ENCODE assay signal across 27 cellular contexts in the genomic region with DNA sequence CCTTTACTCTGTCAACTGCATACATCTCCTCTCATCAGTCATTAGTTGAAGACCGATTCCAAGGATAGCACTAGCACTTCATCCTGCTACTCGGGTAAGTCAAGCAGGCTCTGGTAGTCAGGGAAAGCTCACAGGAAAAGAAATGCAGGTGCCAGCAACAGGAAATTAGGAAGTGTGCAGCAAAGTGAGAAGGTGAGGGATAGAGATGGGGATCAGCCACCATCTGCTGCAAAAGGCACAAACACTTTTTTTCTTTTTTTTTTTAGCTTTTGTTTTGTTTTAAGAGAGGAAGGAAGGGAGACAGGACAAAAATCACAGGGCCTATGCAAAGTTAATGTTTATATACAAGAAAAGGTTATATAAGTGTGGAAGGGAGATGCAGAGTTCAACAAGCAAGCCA. TPM values are rescaled to one million over a fixed set of nuclear protein-coding genes. Genes with fewer than 3 reads are reported as not detected.
DNase-seq lines count a peak whose midpoint lies in the region; ATAC-seq, FAIRE-seq and TF ChIP-seq lines count a peak whose summit lies in the region.
"Had no signal": no experiment of that assay in that cellular context is flagged by ENCODE, and none has a peak within 500 bp of the region (broad histone marks: within the 10 kb centered on the region; RNA-seq: fewer than 3 reads in every experiment).

No MANE protein-coding gene starts in this region.

- POLR2A ChIA-PET in activated B cell treated with CpG ODN at 0.5 μM for 24 hours (lab: Charles Lee), result interaction anchor here (1.1 to 4.4 kb wide), 2 partner anchors 10 to 20 kb away, joined by 4 to 68 read pairs; a partner anchor contains a TSS
- POLR2A ChIA-PET in endothelial cell of umbilical vein (lab: Charles Lee), result interaction anchor here (0.8 kb wide), 1 partner anchor 157 kb away, joined by 3 read pairs; no protein-coding TSS in a partner anchor
- POLR2A ChIA-PET in PC-9 (lab: Charles Lee; ENCODE audit: unreplicated experiment), result interaction anchor here (0.6 kb wide), 1 partner anchor 301 kb away, joined by 4 read pairs; no protein-coding TSS in a partner anchor

- peaks cover 48% of the 10 kb centered on the region for H3K4me1 ChIP-seq in DOHH2 (ENCODE audit: control insufficient read depth, low read length)
- no peaks in the 10 kb centered on the region for H3K4me1 ChIP-seq in endothelial cell of umbilical vein (ENCODE audit: control insufficient read depth, extremely low read depth, insufficient read depth, low read length)
- no peaks in the 10 kb centered on the region for H3K4me1 ChIP-seq in PC-9 (replicated peaks; ENCODE audit: insufficient read depth)
- H3K4me1 ChIP-seq in left ventricle myocardium inferior, result peaks cover 12% of the 10 kb centered on the region
- H3K4me1 ChIP-seq: Caco-2 had no signal

- H3K27me3 ChIP-seq in DOHH2 (ENCODE audit: control insufficient read depth, low read length) (no peaks in the 10 kb centered on the region), endothelial cell of umbilical vein (ENCODE audit: control insufficient read depth in 2 of 2, insufficient read depth in 2 of 2, low read length in 2 of 2) (no peaks in the 10 kb centered on the region), PC-9 (ENCODE audit: insufficient read depth, low read depth) (no peaks in the 10 kb centered on the region), left ventricle myocardium inferior (ENCODE audit: low read depth) (no peaks in the 10 kb centered on the region)
- H3K27me3 ChIP-seq: BLaER1 treated with 17β-estradiol and CSF1 and Interleukin-3, amounts not matched to agents 10 nM and 100 nM had no signal

- no peaks in the 10 kb centered on the region for H3K9me2 ChIP-seq in DOHH2 (replicated peaks; ENCODE audit: control insufficient read depth, low read length)
- H3K9me2 ChIP-seq in PC-9 (ENCODE audit: insufficient read depth), result no peaks in the 10 kb centered on the region
- H3K9me2 ChIP-seq: SK-N-SH had no signal

- TF ChIP-seq CTCF in DOHH2 (IDR thresholded peaks at IDR 0.05; ENCODE audit: low read depth, low read length, poor library complexity, severe bottlenecking), result no peak
- no peak for TF ChIP-seq CTCF in activated B cell treated with CpG ODN at 0.5 μM for 24 hours (IDR thresholded peaks at IDR 0.05)
- no peak for TF ChIP-seq CTCF in endothelial cell of umbilical vein (IDR thresholded peaks at IDR 0.05; ENCODE audit: extremely low read depth in 1 of 2, insufficient read depth in 1 of 2, low read depth in 1 of 2, low read length in 2 of 2)
- no peak for TF ChIP-seq CTCF in PC-9 (conservative IDR thresholded peaks at IDR 0.05)
- TF ChIP-seq CTCF in left ventricle myocardium inferior (IDR thresholded peaks at IDR 0.05; ENCODE audit: borderline replicate concordance), result no peak

- no peak for DNase-seq in activated B cell treated with CpG ODN at 0.5 μM for 24 hours
- DNase-seq in endothelial cell of umbilical vein (ENCODE audit: low read depth, low spot score), result peak; percentile 89
- no peak for DNase-seq in stimulated activated naive B cell treated with anti-CD40 and anti-IgM and Interleukin-4, amounts not matched to agents 10 μg/mL and 1 μg/mL and 100 μg/mL, for 72 hours
- no peak for DNase-seq in PC-9
- DNase-seq in posterior vena cava (ENCODE audit: low spot score), result no peak
- DNase-seq in left ventricle myocardium inferior, result no peak
- DNase-seq: Caco-2; CD8-positive, alpha-beta T cell; DMS79; GF-D8; IMR-90; MM.1S; NCI-H1092; NCI-H1417 treated with DMSO at 0.1 percent for 48 hours; NCI-H1694 treated with DMSO at 0.1 percent for 48 hours; NCI-H2081; NCI-H446; NCI-H774; SK-N-SH had no signal

- no peak for TF ChIP-seq POLR2A in endothelial cell of umbilical vein (IDR thresholded peaks at IDR 0.05; ENCODE audit: low read depth, low read length)

- H2AFZ ChIP-seq in endothelial cell of umbilical vein (ENCODE audit: low read depth, low read length) (no peak overlapping the region), PC-9 (no peak overlapping the region)

- H3K4me3 ChIP-seq in DOHH2 (ENCODE audit: low read length) (no peak overlapping the region), endothelial cell of umbilical vein (replicated peaks in 1 of 3; ENCODE audit: insufficient read depth in 1 of 3, low read depth in 1 of 3, low read length in 3 of 3) (no peak overlapping the region), PC-9 (no peak overlapping the region), left ventricle myocardium inferior (no peak overlapping the region)
- H3K4me3 ChIP-seq: BLaER1 treated with 17β-estradiol and CSF1 and Interleukin-3, amounts not matched to agents 10 nM and 100 nM had no signal

- no TSS peak for BruUV-seq in endothelial cell of umbilical vein (replicated peaks; lab: Mats Ljungman, UMichigan)
- no TSS peak for BruUV-seq in PC-9 (replicated peaks; lab: Mats Ljungman, UMichigan)

- dilution Hi-C loops in endothelial cell of umbilical vein (cut with MboI; ENCODE audit: extremely low pct_ligation_motif_present, low sequenced_read_pairs), result no loop called here

- H3F3A ChIP-seq in DOHH2 (ENCODE audit: control insufficient read depth, insufficient read depth) (no peaks in the 10 kb centered on the region), PC-9 (ENCODE audit: insufficient read depth, low read depth) (no peaks in the 10 kb centered on the region)

- intact Hi-C loops in activated B cell treated with CpG ODN at 0.5 μM for 24 hours (cut with micrococcal nuclease) (no loop called here), endothelial cell of umbilical vein (cut with micrococcal nuclease) (no loop called here), PC-9 (cut with micrococcal nuclease; ENCODE audit: unreplicated experiment) (no loop called here), posterior vena cava (cut with DNase I) (no loop called here), left ventricle myocardium inferior (cut with micrococcal nuclease) (no loop called here)

- no peaks in the 10 kb centered on the region; the same call in 1 of the 2 replicates for H3K9me3 ChIP-seq in DOHH2 (ENCODE audit: control insufficient read depth, insufficient read depth, low read length)
- H3K9me3 ChIP-seq in endothelial cell of umbilical vein (replicated peaks; ENCODE audit: control insufficient read depth, insufficient read depth, low read length), result no peaks in the 10 kb centered on the region
- H3K9me3 ChIP-seq in PC-9 (ENCODE audit: insufficient read depth, low read depth), result no peaks in the 10 kb centered on the region; the same call in 1 of the 2 replicates
- H3K9me3 ChIP-seq in left ventricle myocardium inferior (replicated peaks), result peaks cover 12% of the 10 kb centered on the region

- peaks cover 2% of the 10 kb centered on the region for H3K9me3 Mint-ChIP-seq in activated B cell treated with CpG ODN at 0.5 μM for 24 hours
- peaks cover 4 to 5% of the 10 kb centered on the region in 2 donors for H3K9me3 Mint-ChIP-seq in stimulated activated naive B cell treated with anti-CD40 and anti-IgM and Interleukin-4, amounts not matched to agents 10 μg/mL and 1 μg/mL and 100 μg/mL, for 72 hours

- H3K27me3 Mint-ChIP-seq in activated B cell treated with CpG ODN at 0.5 μM for 24 hours, result no peaks in the 10 kb centered on the region
- no peaks in the 10 kb centered on the region for H3K27me3 Mint-ChIP-seq in stimulated activated naive B cell treated with anti-CD40 and anti-IgM and Interleukin-4, amounts not matched to agents 10 μg/mL and 1 μg/mL and 100 μg/mL, for 72 hours

- no peaks in the 10 kb centered on the region for H4K20me1 ChIP-seq in DOHH2 (ENCODE audit: control insufficient read depth, insufficient read depth, low read depth, low read length)
- H4K20me1 ChIP-seq in endothelial cell of umbilical vein (replicated peaks; ENCODE audit: control insufficient read depth, extremely low read depth, insufficient read depth, low read length), result no peaks in the 10 kb centered on the region
- no peaks in the 10 kb centered on the region for H4K20me1 ChIP-seq in PC-9 (ENCODE audit: insufficient read depth)
- H4K20me1 ChIP-seq: BLaER1 treated with 17β-estradiol and CSF1 and Interleukin-3, amounts not matched to agents 10 nM and 100 nM had no signal

- no peaks in the 10 kb centered on the region for H3K9me1 ChIP-seq in endothelial cell of umbilical vein (replicated peaks; ENCODE audit: control insufficient read depth, extremely low read depth, insufficient read depth, low read length)

- H3K4me3 Mint-ChIP-seq in activated B cell treated with CpG ODN at 0.5 μM for 24 hours, result peak overlapping the region; percentile 3
- peak overlapping the region; percentile 33 to 50 for H3K4me3 Mint-ChIP-seq in stimulated activated naive B cell treated with anti-CD40 and anti-IgM and Interleukin-4, amounts not matched to agents 10 μg/mL and 1 μg/mL and 100 μg/mL, for 72 hours
- H3K4me3 Mint-ChIP-seq: CD8-positive, alpha-beta T cell had no signal

- H3K79me2 ChIP-seq in DOHH2 (ENCODE audit: control insufficient read depth, low read length) (no peaks in the 10 kb centered on the region), endothelial cell of umbilical vein (ENCODE audit: control insufficient read depth, insufficient read depth, low read length) (no peaks in the 10 kb centered on the region), PC-9 (ENCODE audit: low read depth) (no peaks in the 10 kb centered on the region)

- CTCF ChIA-PET in activated B cell treated with CpG ODN at 0.5 μM for 24 hours (lab: Charles Lee) (interaction anchor here (0.8 to 1.4 kb wide), 5 partner anchors 10 to 397 kb away, joined by 3 to 5 read pairs (median 3); a partner anchor contains a TSS), endothelial cell of umbilical vein (lab: Charles Lee) (interaction anchor here (1.2 kb wide), 2 partner anchors 9 to 175 kb away, joined by 3 to 4 read pairs; a partner anchor contains a TSS), PC-9 (lab: Charles Lee) (no interaction called here)

- no peak overlapping the region for H3K27ac ChIP-seq in DOHH2 (ENCODE audit: low read depth, low read length)
- H3K27ac ChIP-seq in endothelial cell of umbilical vein (ENCODE audit: insufficient read depth, low read depth, low read length), result no peak overlapping the region
- H3K27ac ChIP-seq in PC-9, result no peak overlapping the region
- no peak overlapping the region for H3K27ac ChIP-seq in left ventricle myocardium inferior (replicated peaks)
- H3K27ac ChIP-seq: BLaER1 treated with 17β-estradiol and CSF1 and Interleukin-3, amounts not matched to agents 10 nM and 100 nM; KMS-11 had no signal

- H3K36me3 ChIP-seq in DOHH2 (ENCODE audit: control insufficient read depth, low read length) (no peaks in the 10 kb centered on the region; the same call in 1 of the 2 replicates), endothelial cell of umbilical vein (ENCODE audit: control insufficient read depth in 2 of 2, extremely low read depth in 1 of 2, insufficient read depth in 2 of 2, low read length in 2 of 2) (no peaks in the 10 kb centered on the region), PC-9 (ENCODE audit: low read depth) (no peaks in the 10 kb centered on the region), left ventricle myocardium inferior (no peaks in the 10 kb centered on the region)
- H3K36me3 ChIP-seq: BLaER1 treated with 17β-estradiol and CSF1 and Interleukin-3, amounts not matched to agents 10 nM and 100 nM had no signal

- peaks cover 5% of the 10 kb centered on the region for H3K36me3 Mint-ChIP-seq in activated B cell treated with CpG ODN at 0.5 μM for 24 hours (ENCODE audit: low read depth)
- peaks cover 10 to 14% of the 10 kb centered on the region in 2 donors for H3K36me3 Mint-ChIP-seq in stimulated activated naive B cell treated with anti-CD40 and anti-IgM and Interleukin-4, amounts not matched to agents 10 μg/mL and 1 μg/mL and 100 μg/mL, for 72 hours

- peaks cover 80% of the 10 kb centered on the region for H3K4me1 Mint-ChIP-seq in activated B cell treated with CpG ODN at 0.5 μM for 24 hours
- peaks cover 44 to 68% of the 10 kb centered on the region in 2 donors for H3K4me1 Mint-ChIP-seq in stimulated activated naive B cell treated with anti-CD40 and anti-IgM and Interleukin-4, amounts not matched to agents 10 μg/mL and 1 μg/mL and 100 μg/mL, for 72 hours

- no peak overlapping the region for H3K9ac ChIP-seq in endothelial cell of umbilical vein (replicated peaks; ENCODE audit: extremely low read depth, insufficient read depth, low read length)
- H3K9ac ChIP-seq: BLaER1 treated with 17β-estradiol and CSF1 and Interleukin-3, amounts not matched to agents 10 nM and 100 nM; KMS-11; SK-N-SH had no signal

- peak overlapping the region; percentile 84 for H3K27ac Mint-ChIP-seq in activated B cell treated with CpG ODN at 0.5 μM for 24 hours
- H3K27ac Mint-ChIP-seq in stimulated activated naive B cell treated with anti-CD40 and anti-IgM and Interleukin-4, amounts not matched to agents 10 μg/mL and 1 μg/mL and 100 μg/mL, for 72 hours, result peak overlapping the region; percentile 86
- H3K27ac Mint-ChIP-seq: CD8-positive, alpha-beta T cell had no signal

- ATAC-seq in activated B cell treated with CpG ODN at 0.5 μM for 24 hours (ENCODE audit: low read depth), result no peak
- no peak for ATAC-seq in stimulated activated naive B cell treated with anti-CD40 and anti-IgM and Interleukin-4, amounts not matched to agents 10 μg/mL and 1 μg/mL and 100 μg/mL, for 72 hours (replicated peaks)
- ATAC-seq: CD8-positive, alpha-beta T cell; HCT116 had no signal

- FAIRE-seq in endothelial cell of umbilical vein (lab: Jason Lieb, UNC), result peak; percentile 73
- FAIRE-seq: A204.1, GM12891 had no signal

- H3K4me2 ChIP-seq in DOHH2 (ENCODE audit: low read length), result 0 out of 2 replicates have a peak overlapping the region, but pooled peaks have one; percentile 29
- H3K4me2 ChIP-seq in endothelial cell of umbilical vein (ENCODE audit: insufficient read depth, low read length), result no peak overlapping the region
- H3K4me2 ChIP-seq in PC-9, result no peak overlapping the region
- H3K4me2 ChIP-seq: BLaER1 treated with 17β-estradiol and CSF1 and Interleukin-3, amounts not matched to agents 10 nM and 100 nM; KMS-11; SK-N-SH had no signal

RNA-seq across cellular contexts. Expression of a gene that starts 9.0 kb away (rescaled TPM):
- total RNA-seq in activated B cell treated with CpG ODN at 0.5 μM for 24 hours (49.8 and 53.2 TPM in 2 replicates), endothelial cell of umbilical vein (not detected in 2 replicates), PC-9 (2021) (not detected in 2 replicates), posterior vena cava (under 1 TPM; 0.14 to 0.38 TPM), left ventricle myocardium inferior (not detected)
- not detected in 2 replicates for polyA plus RNA-seq in endothelial cell of umbilical vein
- polyA plus RNA-seq in endothelial cell of umbilical vein (2011; cell fraction: cytosol; rRNA removed), result not detected in 2 replicates
- polyA plus RNA-seq in endothelial cell of umbilical vein (2011; cell fraction: nucleus; rRNA removed), result not detected in 2 replicates
- polyA plus RNA-seq in endothelial cell of umbilical vein (2012), result not detected in 2 replicates
- not detected in 2 replicates for polyA minus RNA-seq in endothelial cell of umbilical vein
- polyA minus RNA-seq in endothelial cell of umbilical vein (2011; cell fraction: cytosol; rRNA and poly(A)+ RNA removed), result not detected
- not detected in 2 replicates for polyA minus RNA-seq in endothelial cell of umbilical vein (2011; cell fraction: nucleus; rRNA and poly(A)+ RNA removed)
- total RNA-seq: Caco-2, H4, IMR-90 had no signal
- polyA plus RNA-seq: AG04450, IMR-90, SK-N-SH had no signal

RNA-seq across cellular contexts. Expression of a gene that starts 53.5 kb away (rescaled TPM):
- 48.3 and 54.9 TPM in 2 replicates for total RNA-seq in activated B cell treated with CpG ODN at 0.5 μM for 24 hours
- 62.4 TPM in 2 replicates for total RNA-seq in endothelial cell of umbilical vein
- 33.0 and 36.0 TPM in 2 replicates for polyA plus RNA-seq in endothelial cell of umbilical vein
- polyA plus RNA-seq in endothelial cell of umbilical vein (2011; cell fraction: cytosol; rRNA removed), result 42.0 and 43.8 TPM in 2 replicates
- 26.8 and 32.7 TPM in 2 replicates for polyA plus RNA-seq in endothelial cell of umbilical vein (2011; cell fraction: nucleus; rRNA removed)
- polyA plus RNA-seq in endothelial cell of umbilical vein (2012), result 43.0 and 52.2 TPM in 2 replicates
- 21.7 and 23.2 TPM in 2 replicates for polyA minus RNA-seq in endothelial cell of umbilical vein
- 47.1 TPM for polyA minus RNA-seq in endothelial cell of umbilical vein (2011; cell fraction: cytosol; rRNA and poly(A)+ RNA removed)
- 29.7 and 38.3 TPM in 2 replicates for polyA minus RNA-seq in endothelial cell of umbilical vein (2011; cell fraction: nucleus; rRNA and poly(A)+ RNA removed)
- 66.8 and 68.9 TPM in 2 replicates for total RNA-seq in PC-9 (2021)
- total RNA-seq in posterior vena cava, result 10 to 100 TPM; 49.1 to 54.3 TPM
- 42.7 TPM for total RNA-seq in left ventricle myocardium inferior

RNA-seq across cellular contexts. Expression of a gene that starts 53.6 kb away (rescaled TPM):
- total RNA-seq in activated B cell treated with CpG ODN at 0.5 μM for 24 hours (25.1 and 26.6 TPM in 2 replicates), endothelial cell of umbilical vein (25.1 and 25.6 TPM in 2 replicates), PC-9 (2021) (24.2 and 35.7 TPM in 2 replicates), posterior vena cava (10 to 100 TPM; 28.3 to 32.0 TPM), left ventricle myocardium inferior (16.5 TPM)
- polyA plus RNA-seq in endothelial cell of umbilical vein, result 27.7 and 40.1 TPM in 2 replicates
- 19.3 and 19.5 TPM in 2 replicates for polyA plus RNA-seq in endothelial cell of umbilical vein (2011; cell fraction: cytosol; rRNA removed)
- 16.7 and 23.2 TPM in 2 replicates for polyA plus RNA-seq in endothelial cell of umbilical vein (2011; cell fraction: nucleus; rRNA removed)
- polyA plus RNA-seq in endothelial cell of umbilical vein (2012), result 21.0 and 23.6 TPM in 2 replicates
- polyA minus RNA-seq in endothelial cell of umbilical vein, result 39.5 and 43.7 TPM in 2 replicates
- 17.6 TPM for polyA minus RNA-seq in endothelial cell of umbilical vein (2011; cell fraction: cytosol; rRNA and poly(A)+ RNA removed)
- polyA minus RNA-seq in endothelial cell of umbilical vein (2011; cell fraction: nucleus; rRNA and poly(A)+ RNA removed), result 18.3 and 30.2 TPM in 2 replicates

Comparison
In these comparisons a context has a peak if more than half of its experiments do, and no peak if none do; other contexts are left out.
1. RNA of a gene that starts 9.0 kb away (total RNA-seq): 49.8 to 53.2 TPM in activated B cell treated with CpG ODN at 0.5 μM for 24 hours; 0.14 to 0.38 TPM in posterior vena cava, not detected in left ventricle myocardium inferior (single experiment), not detected in endothelial cell of umbilical vein and not detected in PC-9; every median in the first group is over 10 times any median in the second.